Comparison of ENCODE assay signal across 9 cellular contexts in the genomic region with DNA sequence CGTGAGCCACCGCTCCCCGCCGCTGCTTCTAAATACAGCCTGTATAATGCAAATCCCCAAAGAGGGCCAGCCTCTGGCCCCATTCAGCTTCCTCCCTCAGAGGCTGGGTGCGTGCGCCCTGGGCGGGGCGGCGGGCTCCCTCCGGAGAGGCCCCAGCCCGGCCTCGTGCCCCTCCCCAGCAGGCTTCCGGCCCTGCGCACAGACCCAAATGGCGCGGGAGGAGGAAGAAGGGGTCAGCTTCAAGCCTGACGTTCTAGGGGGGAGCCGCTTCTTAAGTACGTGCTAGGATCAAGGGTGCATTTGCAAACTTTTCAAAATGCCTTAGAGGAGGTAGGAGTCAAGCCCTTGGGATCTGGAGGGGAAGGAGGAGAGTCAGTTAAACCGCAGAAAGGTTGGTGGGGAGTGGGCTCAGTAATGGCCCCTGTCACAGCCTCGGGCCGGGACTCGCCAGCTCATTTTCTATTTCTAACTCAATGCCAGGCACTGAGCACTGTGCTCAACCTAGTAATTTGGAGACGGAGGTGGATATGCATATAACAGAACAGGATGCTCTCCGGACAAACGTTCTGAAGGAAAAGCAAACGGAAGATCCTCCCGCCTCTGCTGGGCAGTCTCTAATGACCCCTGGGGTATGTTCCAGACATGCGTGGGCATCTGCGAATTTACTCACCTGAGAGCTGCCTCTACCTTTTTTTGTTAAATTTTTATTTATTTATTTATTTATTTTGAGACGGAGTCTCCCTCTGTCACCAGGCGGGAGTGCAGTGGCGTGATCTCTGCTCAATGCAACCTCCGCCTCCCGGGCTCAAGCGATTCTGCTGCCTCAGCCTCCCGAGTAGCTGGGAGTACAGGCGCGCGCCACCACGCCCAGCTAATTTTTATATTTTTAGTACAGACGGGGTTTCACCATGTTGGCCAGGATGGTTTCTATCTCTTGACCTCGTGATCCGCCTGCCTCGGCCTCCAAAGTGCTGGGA. TPM values are rescaled to one million over a fixed set of nuclear protein-coding genes. Genes with fewer than 3 reads are reported as not detected.
DNase-seq lines count a peak whose midpoint lies in the region; ATAC-seq, FAIRE-seq and TF ChIP-seq lines count a peak whose summit lies in the region.
"Had no signal": no experiment of that assay in that cellular context is flagged by ENCODE, and none has a peak within 500 bp of the region (broad histone marks: within the 10 kb centered on the region; RNA-seq: fewer than 3 reads in every experiment).

No MANE protein-coding gene starts in this region.

- CTCF ChIA-PET in MCF 10A (lab: Yijun Ruan, JAX), result interaction anchor here (0.5 to 2.5 kb wide), 3 partner anchors 33 to 914 kb away, joined by 4 to 11 read pairs (median 8); no protein-coding TSS in a partner anchor

- peak overlapping the region in 1 of 2 donors; percentile 7 for H3K4me3 ChIP-seq in tibial artery

- H3K4me1 ChIP-seq in tibial artery, result peaks cover 9 to 43% (median 23%) of the 10 kb centered on the region in 4 donors

- intact Hi-C loops in MCF 10A (cut with micrococcal nuclease), result loop anchor here (5.0 kb wide), 1 partner anchor 121 kb away; the partner anchor contains the start of gene WNK1
- intact Hi-C loops in tibial artery (cut with DNase I; ENCODE audit: low total_unique reads), result no loop called here

- H3K36me3 Mint-ChIP-seq in MCF 10A (ENCODE audit: insufficient read depth, unreplicated experiment), result no peaks in the 10 kb centered on the region
- H3K36me3 Mint-ChIP-seq in naive thymus-derived CD8-positive, alpha-beta T cell, result no peaks in the 10 kb centered on the region

- POLR2A ChIA-PET in MCF 10A (lab: Yijun Ruan, JAX), result interaction anchor here (0.6 to 2.2 kb wide), 7 partner anchors 7 to 232 kb away, joined by 3 to 27 read pairs (median 8); partner anchors contain the start of gene WNK1
- POLR2A ChIA-PET in naive thymus-derived CD8-positive, alpha-beta T cell (lab: Charles Lee), result no interaction called here

- H3K4me3 Mint-ChIP-seq in MCF 10A (ENCODE audit: unreplicated experiment), result no peak overlapping the region
- H3K4me3 Mint-ChIP-seq in naive thymus-derived CD8-positive, alpha-beta T cell, result peak overlapping the region in 7 of 10 donors; percentile 77 to 92 (median 85)

- FAIRE-seq in GM18507 (lab: Jason Lieb, UNC), result peak; percentile 97
- FAIRE-seq: keratinocyte had no signal

- H3K9me3 Mint-ChIP-seq in MCF 10A (ENCODE audit: unreplicated experiment), result no peaks in the 10 kb centered on the region
- no peaks in the 10 kb centered on the region for H3K9me3 Mint-ChIP-seq in naive thymus-derived CD8-positive, alpha-beta T cell

- TF ChIP-seq CTCF in MCF 10A (IDR thresholded peaks at IDR 0.05; ENCODE audit: unreplicated experiment) (no peak), tibial artery (IDR thresholded peaks at IDR 0.05) (no peak)

- no peaks in the 10 kb centered on the region for H3K9me3 ChIP-seq in tibial artery

- peaks cover 15% of the 10 kb centered on the region for H3K4me1 Mint-ChIP-seq in MCF 10A (ENCODE audit: insufficient read depth, unreplicated experiment)
- peaks cover 0 to 43% (median 35%) of the 10 kb centered on the region in 4 donors for H3K4me1 Mint-ChIP-seq in naive thymus-derived CD8-positive, alpha-beta T cell

- DNase-seq in GM18507 (ENCODE audit: extremely low spot score, insufficient read length, low read depth) (peak; percentile 84), SIG-M5 (lab: John Stamatoyannopoulos, UW) (peak; percentile 53), MCF 10A (ENCODE audit: unreplicated experiment) (no peak), tibial artery (peak; percentile 50 to 82), AG08395 (ENCODE audit: low spot score) (no peak), HT-29 (ENCODE audit: low spot score) (no peak)
- DNase-seq in naive thymus-derived CD8-positive, alpha-beta T cell, result peak in 7 of 10 donors; percentile 51 to 72 (median 62)

- no peaks in the 10 kb centered on the region for H3K36me3 ChIP-seq in tibial artery

- H3K27me3 Mint-ChIP-seq in MCF 10A (ENCODE audit: insufficient read depth, unreplicated experiment), result no peaks in the 10 kb centered on the region
- no peaks in the 10 kb centered on the region for H3K27me3 Mint-ChIP-seq in naive thymus-derived CD8-positive, alpha-beta T cell

- H3K27me3 ChIP-seq in tibial artery, result no peaks in the 10 kb centered on the region

- peak overlapping the region; percentile 89 for H3K27ac Mint-ChIP-seq in MCF 10A (ENCODE audit: low read depth, unreplicated experiment)
- H3K27ac Mint-ChIP-seq in naive thymus-derived CD8-positive, alpha-beta T cell, result peak overlapping the region in 7 of 10 donors; percentile 92 to 97 (median 95)

- peak; percentile 88 for ATAC-seq in HG02870 (IDR thresholded peaks at IDR 0.05; ENCODE audit: unreplicated experiment)
- ATAC-seq in naive thymus-derived CD8-positive, alpha-beta T cell, result no peak

- peak overlapping the region; percentile 49 to 73 for H3K27ac ChIP-seq in tibial artery

- no TSS peak for BruUV-seq in MCF 10A (replicated peaks; lab: Mats Ljungman, UMichigan)

RNA-seq across cellular contexts. Expression of gene NINJ2, which starts 32.3 kb away (rescaled TPM):
- not detected in 2 replicates for total RNA-seq in MCF 10A (2022)
- total RNA-seq in naive thymus-derived CD8-positive, alpha-beta T cell, result 1 to 10 TPM in 1 of 2 experiments, under 1 TPM in 1; 0.85 to 1.4 TPM
- polyA plus RNA-seq in naive thymus-derived CD8-positive, alpha-beta T cell, result 1 to 10 TPM; 3.9 to 5.1 (median 4.0) TPM
- 8.6 and 10.9 TPM in 2 replicates for total RNA-seq in HT-29 (2014; rRNA removed; shearing (Covaris generic))

Comparison
In these comparisons a context has a peak if more than half of its experiments do, and no peak if none do; other contexts are left out.
1. DNase-seq: peak in GM18507 (single experiment), SIG-M5 (single experiment), naive thymus-derived CD8-positive, alpha-beta T cell (7 of 10) and tibial artery (2 of 2); none in MCF 10A (single experiment), AG08395 (single experiment) and HT-29 (single experiment).